In the genomic region with DNA sequence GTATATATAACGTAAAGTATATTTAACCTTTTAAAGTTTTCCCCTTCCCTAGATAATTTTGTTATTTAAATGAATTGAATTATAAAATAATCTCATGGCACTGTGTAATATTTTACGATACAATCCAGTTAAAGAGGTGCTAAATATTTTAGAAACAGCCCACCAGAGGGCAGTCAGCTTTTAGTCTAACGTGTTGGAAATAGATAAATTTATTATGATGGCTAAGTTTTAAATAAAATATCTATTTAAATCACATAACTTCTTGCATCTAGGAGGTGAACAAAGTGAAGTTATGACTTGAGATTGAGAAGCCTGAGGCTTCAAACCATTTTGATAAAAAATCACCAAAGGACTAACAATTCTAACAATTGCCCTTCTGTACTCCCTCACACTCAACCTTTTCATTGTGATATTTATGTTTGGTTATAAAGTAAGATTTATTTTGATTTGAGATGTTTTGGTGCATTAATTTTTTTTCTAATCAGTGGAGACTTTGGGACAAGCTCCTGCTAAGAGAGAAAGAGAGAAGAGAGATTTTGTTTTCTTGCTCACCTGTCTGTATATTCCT, we compare ENCODE assay signal across 1 cellular context.
TF ChIP-seq lines count a peak whose summit lies in the region.

No MANE protein-coding gene starts in this region.

TF ChIP-seq in WTC11, 78 proteins besides CTCF, POLR2A, EP300 and RAD21 (continued from another document):
- TF ChIP-seq, protein P1, sequence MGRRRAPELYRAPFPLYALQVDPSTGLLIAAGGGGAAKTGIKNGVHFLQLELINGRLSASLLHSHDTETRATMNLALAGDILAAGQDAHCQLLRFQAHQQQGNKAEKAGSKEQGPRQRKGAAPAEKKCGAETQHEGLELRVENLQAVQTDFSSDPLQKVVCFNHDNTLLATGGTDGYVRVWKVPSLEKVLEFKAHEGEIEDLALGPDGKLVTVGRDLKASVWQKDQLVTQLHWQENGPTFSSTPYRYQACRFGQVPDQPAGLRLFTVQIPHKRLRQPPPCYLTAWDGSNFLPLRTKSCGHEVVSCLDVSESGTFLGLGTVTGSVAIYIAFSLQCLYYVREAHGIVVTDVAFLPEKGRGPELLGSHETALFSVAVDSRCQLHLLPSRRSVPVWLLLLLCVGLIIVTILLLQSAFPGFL (CRISPR knock-in tag; IDR thresholded peaks at IDR 0.05; ENCODE audit: borderline replicate concordance), result no peak
- TF ChIP-seq SMAD3 (CRISPR knock-in tag; IDR thresholded peaks at IDR 0.05; ENCODE audit: borderline replicate concordance) (no peak), KAT7 (CRISPR knock-in tag; IDR thresholded peaks at IDR 0.05; ENCODE audit: borderline replicate concordance) (no peak)
- TF ChIP-seq, protein P2, sequence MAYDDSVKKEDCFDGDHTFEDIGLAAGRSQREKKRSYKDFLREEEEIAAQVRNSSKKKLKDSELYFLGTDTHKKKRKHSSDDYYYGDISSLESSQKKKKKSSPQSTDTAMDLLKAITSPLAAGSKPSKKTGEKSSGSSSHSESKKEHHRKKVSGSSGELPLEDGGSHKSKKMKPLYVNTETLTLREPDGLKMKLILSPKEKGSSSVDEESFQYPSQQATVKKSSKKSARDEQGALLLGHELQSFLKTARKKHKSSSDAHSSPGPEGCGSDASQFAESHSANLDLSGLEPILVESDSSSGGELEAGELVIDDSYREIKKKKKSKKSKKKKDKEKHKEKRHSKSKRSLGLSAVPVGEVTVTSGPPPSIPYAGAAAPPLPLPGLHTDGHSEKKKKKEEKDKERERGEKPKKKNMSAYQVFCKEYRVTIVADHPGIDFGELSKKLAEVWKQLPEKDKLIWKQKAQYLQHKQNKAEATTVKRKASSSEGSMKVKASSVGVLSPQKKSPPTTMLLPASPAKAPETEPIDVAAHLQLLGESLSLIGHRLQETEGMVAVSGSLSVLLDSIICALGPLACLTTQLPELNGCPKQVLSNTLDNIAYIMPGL (CRISPR knock-in tag; IDR thresholded peaks at IDR 0.05), result no peak
